Comparison of ENCODE assay signal across 10 cellular contexts in genomic region chr5:32027093-32027716, GRCh38.
DNase-seq lines count a peak whose midpoint lies in the region; ATAC-seq and TF ChIP-seq lines count a peak whose summit lies in the region.
"Had no signal": no experiment of that assay in that cellular context is flagged by ENCODE, and none has a peak within 500 bp of the region (broad histone marks: within the 10 kb centered on the region; RNA-seq: fewer than 3 reads in every experiment).

No MANE protein-coding gene starts in this region.

- H3K36me3 ChIP-seq in heart right ventricle (peaks cover 0 to 14% (median 0%) of the 10 kb centered on the region in 9 donors), aorta (ENCODE audit: control insufficient read depth in 1 of 2, insufficient read depth in 2 of 2, low read length in 1 of 2) (no peaks in the 10 kb centered on the region)

- 36 to 43% methylated on average over 14 of the region's 14 CpGs for WGBS in heart right ventricle, 2 donors
- WGBS in aorta, 2 donors: 55 to 58% methylated on average over 14 of the region's 14 CpGs

- H3K36me3 Mint-ChIP-seq in endothelial cell (ENCODE audit: low read depth, unreplicated experiment) (peaks cover 25% of the 10 kb centered on the region), nephron (ENCODE audit: low read depth) (no peaks in the 10 kb centered on the region)
- H3K36me3 Mint-ChIP-seq: T-cell had no signal

- no peak for TF ChIP-seq CTCF in heart right ventricle (IDR thresholded peaks at IDR 0.05)
- TF ChIP-seq CTCF in endothelial cell (IDR thresholded peaks at IDR 0.05; ENCODE audit: unreplicated experiment): no peak
- no peak for TF ChIP-seq CTCF in nephron (IDR thresholded peaks at IDR 0.05; ENCODE audit: unreplicated experiment in 3 of 3)
- no peak for TF ChIP-seq CTCF in omental fat pad (IDR thresholded peaks at IDR 0.05)

- H3K4me1 ChIP-seq in heart right ventricle (peaks cover 0 to 73% (median 59%) of the 10 kb centered on the region in 9 donors), aorta (ENCODE audit: control insufficient read depth in 1 of 2, insufficient read depth in 2 of 2, low read length in 2 of 2) (no peaks in the 10 kb centered on the region)

- intact Hi-C loops in heart right ventricle (cut with DNase I): loop anchor here in 1 of 10 donors (5.0 kb wide), 1 partner anchor 50 kb away; no protein-coding TSS in a partner anchor
- intact Hi-C loops in cardiac septum (cut with DNase I): loop anchor here (5.0 kb wide), 1 partner anchor 65 kb away; no protein-coding TSS in a partner anchor
- intact Hi-C loops in aorta (cut with DNase I): no loop called here

- peak overlapping the region in 3 of 10 donors; percentile 11 to 19 (median 16) for H3K4me3 ChIP-seq in heart right ventricle
- no peak overlapping the region for H3K4me3 ChIP-seq in aorta (ENCODE audit: low read length in 2 of 2)

- H3K27me3 ChIP-seq in heart right ventricle: no peaks in the 10 kb centered on the region
- no peaks in the 10 kb centered on the region for H3K27me3 ChIP-seq in aorta (ENCODE audit: control insufficient read depth in 1 of 2, insufficient read depth in 2 of 2, low read length in 1 of 2)

- H3K27me3 Mint-ChIP-seq in endothelial cell (ENCODE audit: unreplicated experiment) (peaks cover 2% of the 10 kb centered on the region), nephron (ENCODE audit: low read depth) (peaks cover 26% of the 10 kb centered on the region)
- H3K27me3 Mint-ChIP-seq: T-cell had no signal

- H3K4me3 Mint-ChIP-seq in endothelial cell (ENCODE audit: unreplicated experiment) (peak overlapping the region; percentile 9), nephron (peak overlapping the region; percentile 5 to 50 (median 20))
- H3K4me3 Mint-ChIP-seq: T-cell had no signal

- H3K27ac Mint-ChIP-seq in endothelial cell (ENCODE audit: unreplicated experiment) (peak overlapping the region; percentile 90), nephron (peak overlapping the region; percentile 51 to 84 (median 60))
- H3K27ac Mint-ChIP-seq: T-cell had no signal

- H3K4me1 Mint-ChIP-seq in endothelial cell (ENCODE audit: unreplicated experiment) (peaks cover 65% of the 10 kb centered on the region), nephron (peaks cover 31% of the 10 kb centered on the region)

- H3K9me3 Mint-ChIP-seq in endothelial cell (ENCODE audit: unreplicated experiment): no peaks in the 10 kb centered on the region
- no peaks in the 10 kb centered on the region for H3K9me3 Mint-ChIP-seq in nephron
- H3K9me3 Mint-ChIP-seq: T-cell had no signal

- DNase-seq in heart right ventricle (no peak), cardiac septum (ENCODE audit: low spot score) (no peak), endothelial cell (ENCODE audit: low spot score) (no peak), aorta (no peak), retina (no peak), omental fat pad (ENCODE audit: low spot score) (no peak), NCI-H187 treated with DMSO at 0.1 percent for 48 hours (lab: John Stamatoyannopoulos, UW) (no peak)
- DNase-seq: NCI-H2107, T-cell had no signal

- H3K27ac ChIP-seq in heart right ventricle: peak overlapping the region; percentile 16 to 87 (median 76)
- H3K27ac ChIP-seq in aorta (ENCODE audit: low read depth in 1 of 2, low read length in 2 of 2): peak overlapping the region in 1 of 2 donors; percentile 2

- no peaks in the 10 kb centered on the region for H3K9me3 ChIP-seq in heart right ventricle
- no peaks in the 10 kb centered on the region for H3K9me3 ChIP-seq in aorta (ENCODE audit: control insufficient read depth, low read length)

- ATAC-seq in heart right ventricle (peak in 4 of 8 donors; percentile 1 to 36 (median 6)), aorta (ENCODE audit: low FRiP score) (peak; percentile 33), omental fat pad (ENCODE audit: low FRiP score) (no peak)
- ATAC-seq: T-cell had no signal
